Comparison of ENCODE assay signal across 13 cellular contexts in the genomic region with DNA sequence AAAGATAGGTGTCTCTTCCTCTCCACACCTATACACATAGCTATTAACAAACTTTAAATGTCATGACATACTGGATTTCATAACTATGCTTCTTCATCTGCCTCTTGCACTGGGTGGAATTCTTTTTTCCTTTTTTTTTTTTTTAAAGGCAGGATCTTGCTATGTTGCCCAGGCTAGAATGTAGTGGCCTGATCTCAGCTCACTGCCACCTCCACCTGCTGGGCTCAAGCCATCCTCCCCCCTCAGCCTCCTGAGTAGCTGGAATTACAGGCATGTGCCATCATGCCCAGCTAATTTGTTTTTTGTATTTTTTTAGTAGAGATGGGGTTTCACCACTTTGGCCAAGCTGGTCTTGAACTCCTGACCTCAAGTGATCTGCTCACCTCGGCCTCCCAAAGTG. TPM values are rescaled to one million over a fixed set of nuclear protein-coding genes. Genes with fewer than 3 reads are reported as not detected.
DNase-seq lines count a peak whose midpoint lies in the region; ATAC-seq, FAIRE-seq and TF ChIP-seq lines count a peak whose summit lies in the region.
"Had no signal": no experiment of that assay in that cellular context is flagged by ENCODE, and none has a peak within 500 bp of the region (broad histone marks: within the 10 kb centered on the region; RNA-seq: fewer than 3 reads in every experiment).

No MANE protein-coding gene starts in this region.

- intact Hi-C loops in K562 (cut with micrococcal nuclease): no loop called here

- CTCF ChIA-PET in HEK293T (lab: Yijun Ruan, JAX): interaction anchor here (1.8 kb wide), 1 partner anchor 49 kb away, joined by 4 read pairs; no protein-coding TSS in a partner anchor
- CTCF ChIA-PET in K562 (lab: Yijun Ruan, JAX; ENCODE audit: low intra/inter-chr PET ratio): no interaction called here

- TF ChIP-seq CTCF in K562 (IDR thresholded peaks at IDR 0.05 in 2 of 3, conservative IDR thresholded peaks at IDR 0.05 in 1 of 3; ENCODE audit: insufficient read depth in 2 of 3, low read depth in 1 of 3, low read length in 3 of 3): no peak

- POLR2A ChIA-PET in HEK293T (lab: Yijun Ruan, JAX) (interaction anchor here (1.0 to 7.5 kb wide), 2 partner anchors 17 to 46 kb away, joined by 5 to 42 read pairs; partner anchors contain the start of genes GAPDH and VAMP1), K562 (lab: Yijun Ruan, JAX) (interaction anchor here (0.5 to 0.7 kb wide), 2 partner anchors 18 to 38 kb away, joined by 3 read pairs; no protein-coding TSS in a partner anchor)

- H2AFZ ChIP-seq in K562 (ENCODE audit: low read depth, low read length): no peak overlapping the region
- H2AFZ ChIP-seq: GM23338 had no signal

- DNase-seq in HEK293T (ENCODE audit: extremely low spot score) (no peak), K562 (ENCODE audit: extremely low read depth in 1 of 4, low spot score in 3 of 4) (no peak), medulla oblongata (ENCODE audit: extremely low spot score) (no peak)
- DNase-seq: Calu3; CD8-positive, alpha-beta T cell; DMS79 treated with DMSO at 0.1 percent for 48 hours; GF-D8; HCEC 1CT had no signal

- ATAC-seq in K562 (no peak), HG03378 (IDR thresholded peaks at IDR 0.05; ENCODE audit: unreplicated experiment) (no peak)
- ATAC-seq: CD8-positive, alpha-beta T cell; GM23338 had no signal

- FAIRE-seq in K562 (lab: Jason Lieb, UNC): no peak
- FAIRE-seq: H54 had no signal

- peaks cover 7% of the 10 kb centered on the region; the same call in 2 of the 3 replicates for H3K36me3 ChIP-seq in K562 (ENCODE audit: control insufficient read depth, insufficient read depth, low read length)

- TF ChIP-seq POLR2A in K562 (conservative IDR thresholded peaks at IDR 0.05): no peak

- H3K4me3 ChIP-seq in K562: no peak overlapping the region
- H3K4me3 ChIP-seq: BLaER1 treated with 17β-estradiol and CSF1 and Interleukin-3, amounts not matched to agents 10 nM and 100 nM; GM23338 had no signal

- H3K27ac ChIP-seq in K562 (ENCODE audit: extremely low read depth, low read depth, low read length): no peak overlapping the region
- H3K27ac ChIP-seq: BLaER1 treated with 17β-estradiol and CSF1 and Interleukin-3, amounts not matched to agents 10 nM and 100 nM had no signal

- peaks cover 0 to 4% of the 10 kb centered on the region in 2 experiments; a peak in 1 of 5 replicates for H3K4me1 ChIP-seq in K562 (replicated peaks in 1 of 2; ENCODE audit: control insufficient read depth in 2 of 2, insufficient read depth in 2 of 2, low read length in 2 of 2)

- no peak for TF ChIP-seq RAD21 in K562 (CRISPR knock-in tag; conservative IDR thresholded peaks at IDR 0.05 in 1 of 2, IDR thresholded peaks at IDR 0.05 in 1 of 2)

- H4K20me1 ChIP-seq in K562 (replicated peaks; ENCODE audit: control insufficient read depth, insufficient read depth, low read length): no peaks in the 10 kb centered on the region
- H4K20me1 ChIP-seq: BLaER1 treated with 17β-estradiol and CSF1 and Interleukin-3, amounts not matched to agents 10 nM and 100 nM had no signal

- in situ Hi-C loops in K562 (cut with MboI): no loop called here

- H3K79me2 ChIP-seq in K562 (ENCODE audit: control insufficient read depth, insufficient read depth, low read length): peaks cover 10% of the 10 kb centered on the region

- H3K9ac ChIP-seq in K562 (ENCODE audit: insufficient read depth in 1 of 2, low read depth in 2 of 2, low read length in 2 of 2): no peak overlapping the region
- H3K9ac ChIP-seq: BLaER1 treated with 17β-estradiol and CSF1 and Interleukin-3, amounts not matched to agents 10 nM and 100 nM had no signal

- H3K9me3 ChIP-seq in K562 (replicated peaks; ENCODE audit: control insufficient read depth, insufficient read depth, low read depth, low read length): no peaks in the 10 kb centered on the region
- H3K9me3 ChIP-seq: BLaER1 treated with 17β-estradiol and CSF1 and Interleukin-3, amounts not matched to agents 10 nM and 100 nM had no signal

- no peak overlapping the region for H3K4me2 ChIP-seq in K562 (ENCODE audit: insufficient read depth, low read length)
- H3K4me2 ChIP-seq: BLaER1 treated with 17β-estradiol and CSF1 and Interleukin-3, amounts not matched to agents 10 nM and 100 nM; GM23338 had no signal

- no peak for TF ChIP-seq EP300 in K562 (IDR thresholded peaks at IDR 0.05; ENCODE audit: low read length)

- 0% methylated on average over 1 of the region's 1 CpG for WGBS in K562 (ENCODE audit: insufficient coverage, low coverage, missing lambda C conversion rate)

- no peaks in the 10 kb centered on the region for H3K9me1 ChIP-seq in K562 (ENCODE audit: control insufficient read depth, insufficient read depth, low read length)

- no peaks in the 10 kb centered on the region for H3K27me3 ChIP-seq in K562 (ENCODE audit: control insufficient read depth in 2 of 2, insufficient read depth in 2 of 2, low read length in 2 of 2)
- H3K27me3 ChIP-seq: BLaER1 treated with 17β-estradiol and CSF1 and Interleukin-3, amounts not matched to agents 10 nM and 100 nM had no signal

- no TSS peak for BruUV-seq in K562 (replicated peaks; lab: Mats Ljungman, UMichigan)

RNA-seq across cellular contexts. Expression of gene MRPL51, which starts 4.8 kb away (rescaled TPM):
- 10.4 and 15.7 TPM in 2 replicates for total RNA-seq in K562 (2011; cell fraction: chromatin; rRNA removed; ENCODE audit: low replicate concordance)
- 12.9 and 13.3 TPM in 2 replicates for total RNA-seq in K562 (2011; cell fraction: nucleolus; rRNA removed)
- total RNA-seq in K562 (2011; cell fraction: nucleoplasm; rRNA removed): 14.3 and 21.4 TPM in 2 replicates
- total RNA-seq in K562 (2014; rRNA removed) (135 and 152 TPM in 2 replicates), K562 (2014; rRNA removed; fragmentation: Illumina TruSeq; extraction: Trizol) (254 and 288 TPM in 2 replicates), K562 (2015; rRNA removed; fragmentation: Illumina TruSeq; extraction: Trizol) (177 and 199 TPM in 2 replicates), K562 (2021) (205 and 208 TPM in 2 replicates)
- polyA plus RNA-seq in K562 (2011; rRNA removed) (87.9 and 127 TPM in 2 replicates), K562 (2014; fragmentation: Illumina TruSeq; extraction: Trizol) (198 and 214 TPM in 2 replicates), K562 (2014; fragmentation: Nextera tagmentation; extraction: Ambion mirVana) (100 to 1,000 TPM; 669 to 727 TPM), K562 (2014; rRNA removed) (220 and 267 TPM in 2 replicates)
- 56.4 and 93.3 TPM in 2 replicates for polyA plus RNA-seq in K562 (2011; cell fraction: cytosol; rRNA removed)
- polyA plus RNA-seq in K562 (2011; cell fraction: nucleus; rRNA removed): 27.8 and 39.6 TPM in 2 replicates
- polyA plus RNA-seq in K562 (2012): 103 and 291 TPM in 2 replicates
- polyA minus RNA-seq in K562 (2011; rRNA and poly(A)+ RNA removed): 38.3 and 43.0 TPM in 2 replicates
- polyA minus RNA-seq in K562 (2011; cell fraction: cytosol; rRNA and poly(A)+ RNA removed): 21.7 and 23.6 TPM in 2 replicates
- polyA minus RNA-seq in K562 (2011; cell fraction: nucleus; rRNA and poly(A)+ RNA removed): 6.9 and 14.4 TPM in 2 replicates

RNA-seq across cellular contexts. Expression of gene NCAPD2, which starts 5.7 kb away (rescaled TPM):
- total RNA-seq in K562 (2011; cell fraction: chromatin; rRNA removed; ENCODE audit: low replicate concordance): 180 and 234 TPM in 2 replicates
- 123 and 141 TPM in 2 replicates for total RNA-seq in K562 (2011; cell fraction: nucleolus; rRNA removed)
- total RNA-seq in K562 (2011; cell fraction: nucleoplasm; rRNA removed): 94.7 and 123 TPM in 2 replicates
- total RNA-seq in K562 (2014; rRNA removed) (88.9 and 90.9 TPM in 2 replicates), K562 (2014; rRNA removed; fragmentation: Illumina TruSeq; extraction: Trizol) (58.6 and 59.8 TPM in 2 replicates), K562 (2015; rRNA removed; fragmentation: Illumina TruSeq; extraction: Trizol) (50.6 and 55.1 TPM in 2 replicates), K562 (2021) (66.6 and 79.3 TPM in 2 replicates)
- polyA plus RNA-seq in K562 (2011; rRNA removed) (68.3 and 88.8 TPM in 2 replicates), K562 (2014; fragmentation: Illumina TruSeq; extraction: Trizol) (93.7 and 95.4 TPM in 2 replicates), K562 (2014; fragmentation: Nextera tagmentation; extraction: Ambion mirVana) (10 to 100 TPM; 16.9 to 35.5 TPM), K562 (2014; rRNA removed) (55.3 and 70.9 TPM in 2 replicates)
- polyA plus RNA-seq in K562 (2011; cell fraction: cytosol; rRNA removed): 70.4 and 83.4 TPM in 2 replicates
- 111 and 114 TPM in 2 replicates for polyA plus RNA-seq in K562 (2011; cell fraction: nucleus; rRNA removed)
- polyA plus RNA-seq in K562 (2012): 67.4 and 77.6 TPM in 2 replicates
- polyA minus RNA-seq in K562 (2011; rRNA and poly(A)+ RNA removed): 103 and 106 TPM in 2 replicates
- 93.9 and 94.0 TPM in 2 replicates for polyA minus RNA-seq in K562 (2011; cell fraction: cytosol; rRNA and poly(A)+ RNA removed)
- polyA minus RNA-seq in K562 (2011; cell fraction: nucleus; rRNA and poly(A)+ RNA removed): 52.2 and 80.1 TPM in 2 replicates

RNA-seq across cellular contexts. Expression of gene VAMP1, which starts 17.8 kb away (rescaled TPM):
- 13.0 and 25.0 TPM in 2 replicates for total RNA-seq in K562 (2011; cell fraction: chromatin; rRNA removed; ENCODE audit: low replicate concordance)
- 12.3 and 12.6 TPM in 2 replicates for total RNA-seq in K562 (2011; cell fraction: nucleolus; rRNA removed)
- total RNA-seq in K562 (2011; cell fraction: nucleoplasm; rRNA removed): 13.8 and 23.0 TPM in 2 replicates
- 3.1 and 10.2 TPM in 2 replicates for total RNA-seq in K562 (2014; rRNA removed)
- 2.2 and 2.6 TPM in 2 replicates for total RNA-seq in K562 (2014; rRNA removed; fragmentation: Illumina TruSeq; extraction: Trizol)
- total RNA-seq in K562 (2015; rRNA removed; fragmentation: Illumina TruSeq; extraction: Trizol): 2.4 and 2.7 TPM in 2 replicates
- 4.2 and 5.3 TPM in 2 replicates for total RNA-seq in K562 (2021)
- 8.0 and 8.9 TPM in 2 replicates for polyA plus RNA-seq in K562 (2011; rRNA removed)
- polyA plus RNA-seq in K562 (2011; cell fraction: cytosol; rRNA removed): 6.6 and 8.8 TPM in 2 replicates
- polyA plus RNA-seq in K562 (2011; cell fraction: nucleus; rRNA removed): 48.7 and 90.0 TPM in 2 replicates
- polyA plus RNA-seq in K562 (2012): 5.2 and 9.0 TPM in 2 replicates
- polyA plus RNA-seq in K562 (2014; fragmentation: Illumina TruSeq; extraction: Trizol): 5.1 and 5.8 TPM in 2 replicates
- polyA plus RNA-seq in K562 (2014; fragmentation: Nextera tagmentation; extraction: Ambion mirVana): 1 to 10 TPM in 1 of 2 experiments, under 1 TPM in 1; 0.76 to 1.1 TPM
- polyA plus RNA-seq in K562 (2014; rRNA removed): 11.9 and 13.2 TPM in 2 replicates
- polyA minus RNA-seq in K562 (2011; rRNA and poly(A)+ RNA removed): 5.7 and 6.1 TPM in 2 replicates
- 3.9 and 5.2 TPM in 2 replicates for polyA minus RNA-seq in K562 (2011; cell fraction: cytosol; rRNA and poly(A)+ RNA removed)
- polyA minus RNA-seq in K562 (2011; cell fraction: nucleus; rRNA and poly(A)+ RNA removed): 6.1 and 6.6 TPM in 2 replicates

RNA-seq across cellular contexts. Expression of gene TAPBPL, which starts 36.4 kb away (rescaled TPM):
- 1.4 and 2.5 TPM in 2 replicates for total RNA-seq in K562 (2011; cell fraction: chromatin; rRNA removed; ENCODE audit: low replicate concordance)
- 1.8 and 3.3 TPM in 2 replicates for total RNA-seq in K562 (2011; cell fraction: nucleolus; rRNA removed)
- 1.8 and 3.9 TPM in 2 replicates for total RNA-seq in K562 (2011; cell fraction: nucleoplasm; rRNA removed)
- total RNA-seq in K562 (2014; rRNA removed) (0.37 and 0.64 TPM in 2 replicates), K562 (2014; rRNA removed; fragmentation: Illumina TruSeq; extraction: Trizol) (0.26 and 0.65 TPM in 2 replicates), K562 (2015; rRNA removed; fragmentation: Illumina TruSeq; extraction: Trizol) (1.3 and 1.6 TPM in 2 replicates), K562 (2021) (0.65 and 1.3 TPM in 2 replicates)
- polyA plus RNA-seq in K562 (2011; rRNA removed) (0.32 and 0.61 TPM in 2 replicates), K562 (2014; fragmentation: Illumina TruSeq; extraction: Trizol) (0.39 and 0.58 TPM in 2 replicates), K562 (2014; fragmentation: Nextera tagmentation; extraction: Ambion mirVana) (under 1 TPM; 0.29 to 0.31 TPM), K562 (2014; rRNA removed) (0.45 and 1.4 TPM in 2 replicates)
- 0.83 and 0.96 TPM in 2 replicates for polyA plus RNA-seq in K562 (2011; cell fraction: cytosol; rRNA removed)
- 0.73 and 0.98 TPM in 2 replicates for polyA plus RNA-seq in K562 (2011; cell fraction: nucleus; rRNA removed)
- 2.2 and 5.1 TPM in 2 replicates for polyA plus RNA-seq in K562 (2012)
- 0.18 and 0.33 TPM in 2 replicates for polyA minus RNA-seq in K562 (2011; rRNA and poly(A)+ RNA removed)
- not detected in 2 replicates for polyA minus RNA-seq in K562 (2011; cell fraction: cytosol; rRNA and poly(A)+ RNA removed)
- polyA minus RNA-seq in K562 (2011; cell fraction: nucleus; rRNA and poly(A)+ RNA removed): 0.40 and 0.89 TPM in 2 replicates

RNA-seq across cellular contexts. Expression of gene CD27, which starts 43.5 kb away (rescaled TPM):
- not detected in 2 replicates for total RNA-seq in K562 (2011; cell fraction: chromatin; rRNA removed; ENCODE audit: low replicate concordance)
- not detected in 2 replicates for total RNA-seq in K562 (2011; cell fraction: nucleolus; rRNA removed)
- not detected in 2 replicates for total RNA-seq in K562 (2011; cell fraction: nucleoplasm; rRNA removed)
- not detected in 2 replicates for total RNA-seq in K562 (2014; rRNA removed)
- not detected in 2 replicates for total RNA-seq in K562 (2014; rRNA removed; fragmentation: Illumina TruSeq; extraction: Trizol)
- total RNA-seq in K562 (2015; rRNA removed; fragmentation: Illumina TruSeq; extraction: Trizol): not detected in 2 replicates
- total RNA-seq in K562 (2021): 0.18 and 0.24 TPM in 2 replicates
- polyA plus RNA-seq in K562 (2011; rRNA removed): not detected in 2 replicates
- not detected in 2 replicates for polyA plus RNA-seq in K562 (2011; cell fraction: cytosol; rRNA removed)
- polyA plus RNA-seq in K562 (2011; cell fraction: nucleus; rRNA removed): not detected in 2 replicates
- polyA plus RNA-seq in K562 (2012): 0.10 TPM in 1 of 2 replicates, not detected in the other
- not detected in 2 replicates for polyA plus RNA-seq in K562 (2014; fragmentation: Illumina TruSeq; extraction: Trizol)
- not detected for polyA plus RNA-seq in K562 (2014; fragmentation: Nextera tagmentation; extraction: Ambion mirVana)
- polyA plus RNA-seq in K562 (2014; rRNA removed): not detected in 2 replicates
- not detected in 2 replicates for polyA minus RNA-seq in K562 (2011; rRNA and poly(A)+ RNA removed)
- polyA minus RNA-seq in K562 (2011; cell fraction: cytosol; rRNA and poly(A)+ RNA removed): not detected in 2 replicates
- polyA minus RNA-seq in K562 (2011; cell fraction: nucleus; rRNA and poly(A)+ RNA removed): not detected in 2 replicates
- total RNA-seq: A172, Calu3, GM23338 had no signal
